Comparison of ENCODE assay signal across 3 cellular contexts in the genomic region with DNA sequence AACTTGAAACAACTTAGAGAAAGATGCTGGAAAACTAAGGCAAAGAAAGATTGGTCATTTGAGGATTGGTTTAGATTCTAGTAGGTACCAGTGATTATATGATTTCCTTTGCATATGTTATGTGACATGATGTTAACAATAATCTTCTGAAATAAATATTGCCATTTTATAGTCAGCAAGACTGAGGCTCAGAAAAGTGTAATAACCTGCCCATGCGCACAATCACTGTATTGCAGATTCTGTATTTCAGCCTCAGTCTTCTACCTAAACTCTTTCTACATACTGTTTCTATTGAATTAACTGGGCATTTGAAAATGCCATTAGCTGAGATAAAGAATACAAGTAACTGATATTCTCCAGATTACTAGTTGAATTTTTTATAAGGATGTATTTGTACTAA.
TF ChIP-seq lines count a peak whose summit lies in the region.

No MANE protein-coding gene starts in this region.

TF ChIP-seq in A549, 52 proteins besides CTCF, POLR2A, EP300 and RAD21:
- TF ChIP-seq REST (IDR thresholded peaks at IDR 0.05) (no peak), NR3C1 (IDR thresholded peaks at IDR 0.05) (no peak), CBX8 (IDR thresholded peaks at IDR 0.05) (no peak), NFE2L2 (conservative IDR thresholded peaks at IDR 0.05; ENCODE audit: low read length) (no peak), ESRRA (IDR thresholded peaks at IDR 0.05; ENCODE audit: borderline replicate concordance, low read length) (no peak), CEBPB (IDR thresholded peaks at IDR 0.05) (no peak), MYC (IDR thresholded peaks at IDR 0.05; ENCODE audit: borderline replicate concordance, low read length) (no peak), SREBF2 (IDR thresholded peaks at IDR 0.05) (no peak), RFX5 (IDR thresholded peaks at IDR 0.05) (no peak)

TF ChIP-seq in WTC11, 78 proteins besides CTCF, POLR2A, EP300 and RAD21:
- TF ChIP-seq E2F1 (CRISPR knock-in tag; IDR thresholded peaks at IDR 0.05) (no peak), ZNF532 (CRISPR knock-in tag; IDR thresholded peaks at IDR 0.05; ENCODE audit: borderline replicate concordance) (no peak), ZNF416 (CRISPR knock-in tag; IDR thresholded peaks at IDR 0.05) (no peak), AFF4 (CRISPR knock-in tag; IDR thresholded peaks at IDR 0.05; ENCODE audit: borderline replicate concordance) (no peak), NR3C1 (CRISPR knock-in tag; conservative IDR thresholded peaks at IDR 0.05; ENCODE audit: low read depth) (no peak)

TF ChIP-seq in K562, 482 proteins besides CTCF, POLR2A, EP300 and RAD21 (continued from another document):
- no peak for TF ChIP-seq BRD9 (IDR thresholded peaks at IDR 0.05; ENCODE audit: low read depth, partially characterized antibody)
